Comparison of ENCODE assay signal across 8 cellular contexts in the genomic region with DNA sequence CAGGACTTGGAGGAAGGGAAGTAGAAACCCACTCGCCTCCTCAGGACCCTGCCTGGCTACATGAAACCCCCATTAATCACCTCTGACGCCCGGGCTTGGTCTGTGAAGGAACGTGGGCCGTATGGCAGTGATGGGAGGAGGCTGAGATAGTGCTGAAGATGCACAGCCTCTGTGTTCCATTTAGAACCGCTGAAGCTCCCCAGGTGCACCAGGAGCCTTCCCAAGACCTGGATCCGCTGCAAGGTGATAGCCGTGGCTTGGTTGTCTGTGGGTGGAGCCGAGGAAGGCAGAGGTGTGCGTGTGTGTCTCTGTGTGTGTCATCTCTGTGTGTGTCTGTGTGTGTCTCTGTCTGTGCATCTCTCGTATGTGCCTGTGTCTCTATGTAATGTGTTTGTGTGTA.
"Had no signal": no experiment of that assay in that cellular context is flagged by ENCODE, and none has a peak within 500 bp of the region (broad histone marks: within the 10 kb centered on the region; RNA-seq: fewer than 3 reads in every experiment).

No MANE protein-coding gene starts in this region.

- ATAC-seq: body of pancreas, esophagus mucosa, right cardiac atrium had no signal

- H3K27ac ChIP-seq: body of pancreas had no signal

- H3K27me3 ChIP-seq: body of pancreas had no signal

- H3K4me1 ChIP-seq: body of pancreas had no signal

- DNase-seq: activated CD4-positive, alpha-beta T cell treated with anti-CD3 and anti-CD28 coated beads, Interleukin-2, amount 10 ng/mL, durations not matched to agents 7 days and 5 days; activated CD4-positive, CD25-positive, alpha-beta regulatory T cell; body of pancreas; central memory CD4-positive, alpha-beta T cell; foreskin fibroblast; right cardiac atrium had no signal

- H3K9me3 ChIP-seq: body of pancreas had no signal

- H3K4me3 ChIP-seq: body of pancreas, smooth muscle cell had no signal
